ENCODE assay signal across 24 cellular contexts in the genomic region with DNA sequence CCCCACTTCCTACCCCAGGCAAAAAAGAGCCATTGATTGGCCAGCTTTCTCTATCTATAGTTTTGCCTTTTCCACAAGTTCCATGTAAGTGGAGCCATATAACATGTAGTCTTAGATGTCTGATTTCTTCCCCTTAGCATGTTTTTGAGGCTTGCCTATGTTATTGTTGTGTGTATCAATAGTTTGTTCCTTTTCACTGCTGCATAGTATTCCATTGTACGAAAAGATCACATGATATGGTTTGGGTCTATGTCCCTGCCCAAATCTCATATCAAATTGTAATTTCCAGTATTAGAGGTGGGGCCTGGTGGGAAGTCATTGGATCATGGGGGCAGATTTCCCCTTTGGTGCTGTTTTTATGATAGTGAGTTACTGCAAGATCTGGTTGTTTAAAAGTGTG.
DNase-seq lines count a peak whose midpoint lies in the region; ATAC-seq, FAIRE-seq and TF ChIP-seq lines count a peak whose summit lies in the region.
"Had no signal": no experiment of that assay in that cellular context is flagged by ENCODE, and none has a peak within 500 bp of the region (broad histone marks: within the 10 kb centered on the region; RNA-seq: fewer than 3 reads in every experiment).

No MANE protein-coding gene starts in this region.

- H3K27ac ChIP-seq in A549: no peak overlapping the region
- no peak overlapping the region for H3K27ac ChIP-seq in K562 (ENCODE audit: extremely low read depth, low read depth, low read length)
- H3K27ac ChIP-seq in neural progenitor cell: no peak overlapping the region
- H3K27ac ChIP-seq: 22Rv1, BLaER1 had no signal

- peaks cover 7% of the 10 kb centered on the region for H3K27me3 Mint-ChIP-seq in neural progenitor cell (ENCODE audit: insufficient read depth, low read depth)

- DNase-seq in A549 (ENCODE audit: low read depth in 1 of 2, low spot score in 1 of 2) (no peak), K562 (ENCODE audit: extremely low read depth in 1 of 4, low spot score in 3 of 4) (no peak), neural progenitor cell (ENCODE audit: low spot score) (no peak), cerebellar cortex (ENCODE audit: low spot score) (no peak)
- DNase-seq in activated naive CD4-positive, alpha-beta T cell (lab: John Stamatoyannopoulos, UW): no peak
- DNase-seq: ACHN; BE2C; C1 segment of cervical spinal cord; CD4-positive, alpha-beta memory T cell; CD4-positive, CD25-positive, alpha-beta regulatory T cell; CD8-positive, alpha-beta memory T cell; DMS 273 treated with DMSO at 0.1 percent for 48 hours; DMS153; DMS53; DMS79; DND-41; EL; GDM1 had no signal

- BruUV-seq in K562 (replicated peaks; lab: Mats Ljungman, UMichigan): no TSS peak

- intact Hi-C loops in K562 (cut with micrococcal nuclease): no loop called here

- in situ Hi-C loops in K562 (cut with MboI): no loop called here

- peak overlapping the region; percentile 80 for H3K27ac Mint-ChIP-seq in neural progenitor cell
- H3K27ac Mint-ChIP-seq: CD14-positive monocyte; CD4-positive, alpha-beta memory T cell; CD4-positive, CD25-positive, alpha-beta regulatory T cell; CD8-positive, alpha-beta memory T cell had no signal

- H3K4me1 ChIP-seq in A549 (no peaks in the 10 kb centered on the region), K562 (replicated peaks in 1 of 2; ENCODE audit: control insufficient read depth in 2 of 2, insufficient read depth in 2 of 2, low read length in 2 of 2) (no peaks in the 10 kb centered on the region), neural progenitor cell (no peaks in the 10 kb centered on the region)
- H3K4me1 ChIP-seq: BE2C, BLaER1 had no signal

- CTCF ChIA-PET in A549 (lab: Yijun Ruan, JAX): no interaction called here
- CTCF ChIA-PET in K562 (lab: Yijun Ruan, JAX; ENCODE audit: low intra/inter-chr PET ratio): no interaction called here

- no peak for FAIRE-seq in A549 (lab: Jason Lieb, UNC)
- no peak for FAIRE-seq in K562 (lab: Jason Lieb, UNC)
- FAIRE-seq: GM12878, GM12892, GM18507 had no signal

- peaks cover 6% of the 10 kb centered on the region for H3K4me1 Mint-ChIP-seq in neural progenitor cell
- H3K4me1 Mint-ChIP-seq: CD14-positive monocyte; CD4-positive, alpha-beta memory T cell; CD4-positive, CD25-positive, alpha-beta regulatory T cell; CD8-positive, alpha-beta memory T cell had no signal

- ATAC-seq in A549 (no peak), K562 (no peak)
- ATAC-seq: GM12878 had no signal

- no peaks in the 10 kb centered on the region for H3K9me1 ChIP-seq in K562 (ENCODE audit: control insufficient read depth, insufficient read depth, low read length)

- POLR2A ChIA-PET in A549 (lab: Yijun Ruan, JAX): no interaction called here
- POLR2A ChIA-PET in K562 (lab: Yijun Ruan, JAX): interaction anchor here (0.6 kb wide), 1 partner anchor 77 kb away, joined by 3 read pairs; no protein-coding TSS in a partner anchor

- TF ChIP-seq EP300 in A549 (IDR thresholded peaks at IDR 0.05) (no peak), K562 (IDR thresholded peaks at IDR 0.05; ENCODE audit: low read length) (no peak)

- WGBS in A549 (ENCODE audit: missing lambda C conversion rate): 85% methylated on average over 1 of the region's 1 CpG
- 0% methylated on average over 1 of the region's 1 CpG for WGBS in K562 (ENCODE audit: insufficient coverage, low coverage, missing lambda C conversion rate)

- TF ChIP-seq POLR2A in A549 (IDR thresholded peaks at IDR 0.05; ENCODE audit: low read length) (no peak), K562 (conservative IDR thresholded peaks at IDR 0.05) (no peak)

- H3K9me3 ChIP-seq in A549 (peaks cover 24% of the 10 kb centered on the region), K562 (replicated peaks; ENCODE audit: control insufficient read depth, insufficient read depth, low read depth, low read length) (peaks cover 12% of the 10 kb centered on the region), neural progenitor cell (ENCODE audit: low read depth) (no peaks in the 10 kb centered on the region)
- H3K9me3 ChIP-seq: BE2C had no signal

- no peak overlapping the region for H3K4me3 ChIP-seq in A549
- no peak overlapping the region for H3K4me3 ChIP-seq in K562
- H3K4me3 ChIP-seq in neural progenitor cell: no peak overlapping the region
- H3K4me3 ChIP-seq: BLaER1, GM12878 had no signal

- peak overlapping the region; percentile 10 for H3K4me3 Mint-ChIP-seq in neural progenitor cell
- H3K4me3 Mint-ChIP-seq: CD14-positive monocyte; CD4-positive, alpha-beta memory T cell; CD4-positive, CD25-positive, alpha-beta regulatory T cell; CD8-positive, alpha-beta memory T cell had no signal

- peaks cover 14% of the 10 kb centered on the region for H3K9me3 Mint-ChIP-seq in neural progenitor cell

- H3K27me3 ChIP-seq in K562 (ENCODE audit: control insufficient read depth in 2 of 2, insufficient read depth in 2 of 2, low read length in 2 of 2) (peaks cover 10 to 23% of the 10 kb centered on the region in 2 experiments; a peak in 4 of 5 replicates), neural progenitor cell (no peaks in the 10 kb centered on the region)
- H3K27me3 ChIP-seq: BE2C, BLaER1 had no signal

- H3K36me3 Mint-ChIP-seq in neural progenitor cell: peaks cover 4% of the 10 kb centered on the region
- H3K36me3 Mint-ChIP-seq: CD14-positive monocyte; CD4-positive, CD25-positive, alpha-beta regulatory T cell; CD8-positive, alpha-beta memory T cell had no signal

- H3K79me2 ChIP-seq in K562 (ENCODE audit: control insufficient read depth, insufficient read depth, low read length) (no peaks in the 10 kb centered on the region), neural progenitor cell (ENCODE audit: low read depth) (no peaks in the 10 kb centered on the region)

- H3K4me2 ChIP-seq in A549 (no peak overlapping the region), K562 (ENCODE audit: insufficient read depth, low read length) (no peak overlapping the region), neural progenitor cell (no peak overlapping the region)
- H3K4me2 ChIP-seq: BLaER1 had no signal

- no peaks in the 10 kb centered on the region for H3K36me3 ChIP-seq in K562 (ENCODE audit: control insufficient read depth, insufficient read depth, low read length)
- no peaks in the 10 kb centered on the region for H3K36me3 ChIP-seq in neural progenitor cell
- H3K36me3 ChIP-seq: BE2C, BLaER1 had no signal

- TF ChIP-seq CTCF in A549 (IDR thresholded peaks at IDR 0.05) (no peak), K562 (IDR thresholded peaks at IDR 0.05 in 2 of 3, conservative IDR thresholded peaks at IDR 0.05 in 1 of 3; ENCODE audit: insufficient read depth in 2 of 3, low read depth in 1 of 3, low read length in 3 of 3) (no peak), neural progenitor cell (IDR thresholded peaks at IDR 0.05) (no peak)

- H3F3A ChIP-seq in neural progenitor cell (ENCODE audit: low read depth): no peaks in the 10 kb centered on the region

- H2AFZ ChIP-seq in K562 (ENCODE audit: low read depth, low read length) (no peak overlapping the region), neural progenitor cell (replicated peaks) (no peak overlapping the region)

- H3K9ac ChIP-seq in K562 (ENCODE audit: insufficient read depth in 1 of 2, low read depth in 2 of 2, low read length in 2 of 2) (no peak overlapping the region), neural progenitor cell (no peak overlapping the region)
- H3K9ac ChIP-seq: BLaER1 had no signal

- TF ChIP-seq RAD21 in A549 (conservative IDR thresholded peaks at IDR 0.05 in 1 of 2, IDR thresholded peaks at IDR 0.05 in 1 of 2) (no peak), K562 (CRISPR knock-in tag; conservative IDR thresholded peaks at IDR 0.05 in 1 of 2, IDR thresholded peaks at IDR 0.05 in 1 of 2) (no peak)

- H4K20me1 ChIP-seq in K562 (replicated peaks; ENCODE audit: control insufficient read depth, insufficient read depth, low read length): no peaks in the 10 kb centered on the region
- H4K20me1 ChIP-seq in neural progenitor cell (ENCODE audit: low read depth): no peaks in the 10 kb centered on the region
- H4K20me1 ChIP-seq: BLaER1 had no signal

TF ChIP-seq in A549, 52 proteins besides CTCF, POLR2A, EP300 and RAD21:
- 0 out of 2 replicates have a peak, but pooled peaks have one; percentile 23 for TF ChIP-seq KDM1A (IDR thresholded peaks at IDR 0.05; ENCODE audit: low read depth)
- TF ChIP-seq, protein P1, sequence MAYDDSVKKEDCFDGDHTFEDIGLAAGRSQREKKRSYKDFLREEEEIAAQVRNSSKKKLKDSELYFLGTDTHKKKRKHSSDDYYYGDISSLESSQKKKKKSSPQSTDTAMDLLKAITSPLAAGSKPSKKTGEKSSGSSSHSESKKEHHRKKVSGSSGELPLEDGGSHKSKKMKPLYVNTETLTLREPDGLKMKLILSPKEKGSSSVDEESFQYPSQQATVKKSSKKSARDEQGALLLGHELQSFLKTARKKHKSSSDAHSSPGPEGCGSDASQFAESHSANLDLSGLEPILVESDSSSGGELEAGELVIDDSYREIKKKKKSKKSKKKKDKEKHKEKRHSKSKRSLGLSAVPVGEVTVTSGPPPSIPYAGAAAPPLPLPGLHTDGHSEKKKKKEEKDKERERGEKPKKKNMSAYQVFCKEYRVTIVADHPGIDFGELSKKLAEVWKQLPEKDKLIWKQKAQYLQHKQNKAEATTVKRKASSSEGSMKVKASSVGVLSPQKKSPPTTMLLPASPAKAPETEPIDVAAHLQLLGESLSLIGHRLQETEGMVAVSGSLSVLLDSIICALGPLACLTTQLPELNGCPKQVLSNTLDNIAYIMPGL (CRISPR knock-in tag; IDR thresholded peaks at IDR 0.05; ENCODE audit: borderline replicate concordance): no peak

TF ChIP-seq in K562, 482 proteins besides CTCF, POLR2A, EP300 and RAD21 (continues in another document):
- TF ChIP-seq ZNF431 (CRISPR knock-in tag; IDR thresholded peaks at IDR 0.05): no peak
- TF ChIP-seq RFX1 (IDR thresholded peaks at IDR 0.05): no peak
- TF ChIP-seq, protein P2, sequence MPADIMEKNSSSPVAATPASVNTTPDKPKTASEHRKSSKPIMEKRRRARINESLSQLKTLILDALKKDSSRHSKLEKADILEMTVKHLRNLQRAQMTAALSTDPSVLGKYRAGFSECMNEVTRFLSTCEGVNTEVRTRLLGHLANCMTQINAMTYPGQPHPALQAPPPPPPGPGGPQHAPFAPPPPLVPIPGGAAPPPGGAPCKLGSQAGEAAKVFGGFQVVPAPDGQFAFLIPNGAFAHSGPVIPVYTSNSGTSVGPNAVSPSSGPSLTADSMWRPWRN (IDR thresholded peaks at IDR 0.05; ENCODE audit: low read depth): no peak
- TF ChIP-seq BCL6 (CRISPR knock-in tag; IDR thresholded peaks at IDR 0.05): no peak
- no peak for TF ChIP-seq ZNF764 (CRISPR knock-in tag; IDR thresholded peaks at IDR 0.05; ENCODE audit: low read depth)
